8 cellular contexts compared by ENCODE assay signal in the genomic region with DNA sequence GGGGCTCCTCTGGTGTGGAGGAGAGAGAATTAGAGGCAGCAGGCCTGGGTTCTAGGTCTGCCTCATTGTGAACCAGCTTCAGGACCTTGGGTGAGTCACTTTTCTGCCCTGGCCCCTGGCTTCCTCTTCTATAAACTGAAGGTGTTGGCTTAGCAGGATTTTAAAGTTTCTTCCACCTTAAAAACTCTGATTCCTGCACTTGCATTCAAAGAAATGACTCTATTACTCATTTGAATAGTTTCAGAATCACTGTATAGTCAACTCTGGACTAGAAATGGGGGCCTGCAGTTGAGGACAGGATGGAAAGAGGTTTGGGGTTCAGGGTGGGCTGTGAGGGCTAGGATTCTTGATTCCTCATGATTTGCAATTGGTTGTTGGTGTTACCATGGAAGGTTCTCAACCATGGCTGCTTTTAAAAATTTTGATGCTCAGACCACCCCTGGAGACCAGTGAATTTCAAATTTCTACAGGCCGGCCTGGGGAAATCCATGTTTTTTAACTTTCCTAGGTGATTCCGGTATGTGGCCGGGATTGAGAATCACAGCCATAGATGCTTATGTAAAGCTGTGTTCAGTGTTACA. TPM values are rescaled to one million over a fixed set of nuclear protein-coding genes. Genes with fewer than 3 reads are reported as not detected.
DNase-seq lines count a peak whose midpoint lies in the region; ATAC-seq and TF ChIP-seq lines count a peak whose summit lies in the region.

No MANE protein-coding gene starts in this region.

- peaks cover 98% of the 10 kb centered on the region for H3K4me1 Mint-ChIP-seq in activated CD8-positive, alpha-beta T cell treated with anti-CD3 and anti-CD28 coated beads, Interleukin-2, amount 10 ng/mL, durations not matched to agents 7 days and 5 days (ENCODE audit: low read depth)

- CTCF ChIA-PET in activated CD8-positive, alpha-beta T cell treated with anti-CD3 and anti-CD28 coated beads, Interleukin-2, amount 10 ng/mL, durations not matched to agents 7 days and 5 days (lab: Charles Lee) = interaction anchor here (1.2 to 2.2 kb wide), 5 partner anchors 12 to 39 kb away, joined by 3 to 15 read pairs (median 5); no protein-coding TSS in a partner anchor

- H3K4me3 Mint-ChIP-seq in activated CD8-positive, alpha-beta T cell treated with anti-CD3 and anti-CD28 coated beads, Interleukin-2, amount 10 ng/mL, durations not matched to agents 7 days and 5 days = peak overlapping the region; percentile 49

- H3K9me3 Mint-ChIP-seq in activated CD8-positive, alpha-beta T cell treated with anti-CD3 and anti-CD28 coated beads, Interleukin-2, amount 10 ng/mL, durations not matched to agents 7 days and 5 days (ENCODE audit: insufficient read depth) = no peaks in the 10 kb centered on the region

- DNase-seq in activated CD8-positive, alpha-beta T cell treated with anti-CD3 and anti-CD28 coated beads, Interleukin-2, amount 10 ng/mL, durations not matched to agents 7 days and 5 days = peak; percentile 62
- DNase-seq in stimulated activated CD4-positive, alpha-beta T cell treated with anti-CD3 and anti-CD28 coated beads, Interleukin-15, amount 100 ng/mL, for 48 hours (ENCODE audit: low read depth in 2 of 2) = peak; percentile 56 to 66
- no peak for DNase-seq in NCI-H2171 (lab: John Stamatoyannopoulos, UW)
- DNase-seq in nucleus accumbens (lab: John Stamatoyannopoulos, UW) = no peak

- ATAC-seq in HG02981 (IDR thresholded peaks at IDR 0.05; ENCODE audit: unreplicated experiment) (peak; percentile 27), GM19463 (IDR thresholded peaks at IDR 0.05; ENCODE audit: unreplicated experiment) (no peak), HG02623 (IDR thresholded peaks at IDR 0.05; ENCODE audit: unreplicated experiment) (no peak)
- ATAC-seq in activated CD8-positive, alpha-beta T cell treated with anti-CD3 and anti-CD28 coated beads, Interleukin-2, amount 10 ng/mL, durations not matched to agents 7 days and 5 days = peak; percentile 46

- H3K36me3 Mint-ChIP-seq in activated CD8-positive, alpha-beta T cell treated with anti-CD3 and anti-CD28 coated beads, Interleukin-2, amount 10 ng/mL, durations not matched to agents 7 days and 5 days (ENCODE audit: low read depth) = peaks cover 59% of the 10 kb centered on the region

- peak; percentile 10 for TF ChIP-seq POLR2A in GM19193 (IDR thresholded peaks at IDR 0.05; ENCODE audit: extremely low read depth, insufficient read depth, insufficient read length)

- H3K27me3 Mint-ChIP-seq in activated CD8-positive, alpha-beta T cell treated with anti-CD3 and anti-CD28 coated beads, Interleukin-2, amount 10 ng/mL, durations not matched to agents 7 days and 5 days (ENCODE audit: low read depth) = peaks cover 2% of the 10 kb centered on the region

- POLR2A ChIA-PET in activated CD8-positive, alpha-beta T cell treated with anti-CD3 and anti-CD28 coated beads, Interleukin-2, amount 10 ng/mL, durations not matched to agents 7 days and 5 days (lab: Charles Lee) = interaction anchor here (0.8 to 10.1 kb wide), 6 partner anchors 9 to 49 kb away, joined by 3 to 124 read pairs (median 12); partner anchors contain the start of gene SMAD3

- H3K27ac Mint-ChIP-seq in activated CD8-positive, alpha-beta T cell treated with anti-CD3 and anti-CD28 coated beads, Interleukin-2, amount 10 ng/mL, durations not matched to agents 7 days and 5 days = peak overlapping the region; percentile 74

RNA-seq across cellular contexts. Expression of gene SMAD3, which starts 19.9 kb away (rescaled TPM):
- total RNA-seq in activated CD8-positive, alpha-beta T cell treated with anti-CD3 and anti-CD28 coated beads, Interleukin-2, amount 10 ng/mL, durations not matched to agents 7 days and 5 days = 10 to 100 TPM; 26.8 to 27.1 TPM

Comparison
In these comparisons a context has a peak if more than half of its experiments do, and no peak if none do; other contexts are left out.
1. ATAC-seq: peak in HG02981 (single experiment) and activated CD8-positive, alpha-beta T cell treated with anti-CD3 and anti-CD28 coated beads, Interleukin-2, amount 10 ng/mL, durations not matched to agents 7 days and 5 days (single experiment); none in GM19463 (single experiment) and HG02623 (single experiment).
2. DNase-seq: peak in activated CD8-positive, alpha-beta T cell treated with anti-CD3 and anti-CD28 coated beads, Interleukin-2, amount 10 ng/mL, durations not matched to agents 7 days and 5 days (single experiment) and stimulated activated CD4-positive, alpha-beta T cell treated with anti-CD3 and anti-CD28 coated beads, Interleukin-15, amount 100 ng/mL, for 48 hours (2 of 2); none in NCI-H2171 (single experiment) and nucleus accumbens (0 of 56).